ENCODE assay signal across 10 cellular contexts in the genomic region with DNA sequence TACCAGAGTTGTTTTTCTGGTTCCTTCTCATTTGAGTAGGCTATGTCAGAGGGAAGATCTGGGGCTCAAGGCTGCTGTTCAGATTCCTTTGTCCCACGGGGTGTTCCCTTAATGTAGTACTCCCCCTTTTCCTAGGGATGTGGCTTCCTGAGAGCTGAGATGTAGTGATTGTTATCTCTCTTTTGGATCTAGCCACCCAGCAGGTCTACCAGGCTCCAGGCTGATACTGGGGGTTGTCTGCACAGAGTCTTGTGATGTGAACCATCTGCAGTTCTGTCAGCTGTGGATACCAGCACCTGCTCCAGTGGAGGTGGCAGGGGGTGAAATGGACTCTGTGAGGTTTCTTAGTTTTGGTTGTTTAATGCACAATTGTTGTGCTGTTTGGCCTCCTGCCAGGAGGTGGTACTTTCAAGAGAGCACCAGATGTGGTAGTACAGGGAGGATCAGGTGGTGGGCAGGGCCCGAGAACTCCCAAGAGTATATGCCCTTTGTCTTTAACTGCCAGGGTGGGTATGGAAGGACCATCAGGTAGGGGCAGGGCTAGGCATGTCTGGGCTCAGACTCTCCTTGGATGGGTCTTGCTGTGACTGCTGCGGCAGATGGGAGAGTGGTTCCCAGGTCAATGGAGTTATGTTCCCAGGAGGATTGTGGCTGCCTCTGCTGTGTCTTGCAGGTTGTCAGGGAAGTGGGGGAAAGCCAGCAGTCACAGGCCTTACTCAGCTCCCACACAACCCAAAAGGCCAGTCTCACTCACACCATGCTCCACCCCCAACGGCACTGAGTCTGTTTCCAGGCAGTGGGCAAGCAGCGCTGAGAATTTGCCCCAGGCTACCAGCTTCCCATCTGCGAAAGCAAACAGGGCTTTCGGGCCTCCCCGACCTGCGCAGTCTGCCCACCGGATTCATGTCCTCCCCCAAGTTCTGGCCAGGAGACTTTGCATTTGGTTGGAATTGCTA.
DNase-seq lines count a peak whose midpoint lies in the region; ATAC-seq, FAIRE-seq and TF ChIP-seq lines count a peak whose summit lies in the region.
"Had no signal": no experiment of that assay in that cellular context is flagged by ENCODE, and none has a peak within 500 bp of the region (broad histone marks: within the 10 kb centered on the region; RNA-seq: fewer than 3 reads in every experiment).

No MANE protein-coding gene starts in this region.

- no peaks in the 10 kb centered on the region for H3K9me3 ChIP-seq in CD8-positive, alpha-beta memory T cell (ENCODE audit: low read length)
- H3K9me3 ChIP-seq in tibial artery, result no peaks in the 10 kb centered on the region
- H3K9me3 ChIP-seq: thoracic aorta had no signal

- no peak overlapping the region for H3K4me3 Mint-ChIP-seq in Calu3 (ENCODE audit: low read depth, unreplicated experiment)
- no peak overlapping the region for H3K4me3 Mint-ChIP-seq in CD8-positive, alpha-beta memory T cell
- H3K4me3 Mint-ChIP-seq in WTC11, result no peak overlapping the region

- H3K4me1 ChIP-seq in CD8-positive, alpha-beta memory T cell (ENCODE audit: insufficient read depth, low read length), result no peaks in the 10 kb centered on the region
- H3K4me1 ChIP-seq in tibial artery, result no peaks in the 10 kb centered on the region

- H3K4me1 Mint-ChIP-seq in Calu3 (ENCODE audit: low read depth, unreplicated experiment) (peaks cover 38% of the 10 kb centered on the region), WTC11 (peaks cover 14% of the 10 kb centered on the region)
- no peaks in the 10 kb centered on the region for H3K4me1 Mint-ChIP-seq in CD8-positive, alpha-beta memory T cell

- no peak overlapping the region for H3K4me3 ChIP-seq in bronchial epithelial cell (ENCODE audit: low read depth, low read length)
- H3K4me3 ChIP-seq in CD8-positive, alpha-beta memory T cell (ENCODE audit: low read length), result no peak overlapping the region
- H3K4me3 ChIP-seq in tibial artery, result no peak overlapping the region
- H3K4me3 ChIP-seq: thoracic aorta had no signal

- POLR2A ChIA-PET in CD8-positive, alpha-beta memory T cell (lab: Charles Lee), result no interaction called here
- POLR2A ChIA-PET in WTC11 (lab: Charles Lee), result no interaction called here

- H3K36me3 ChIP-seq in bronchial epithelial cell (ENCODE audit: control insufficient read depth, insufficient read depth, low read length), result no peaks in the 10 kb centered on the region
- H3K36me3 ChIP-seq in CD8-positive, alpha-beta memory T cell (ENCODE audit: insufficient read depth, low read length), result no peaks in the 10 kb centered on the region
- H3K36me3 ChIP-seq in tibial artery, result no peaks in the 10 kb centered on the region
- H3K36me3 ChIP-seq: thoracic aorta had no signal

- H3K27ac Mint-ChIP-seq in Calu3 (ENCODE audit: unreplicated experiment) (peak overlapping the region; percentile 26), WTC11 (no peak overlapping the region)
- no peak overlapping the region for H3K27ac Mint-ChIP-seq in CD8-positive, alpha-beta memory T cell

- ATAC-seq in GM19463 (IDR thresholded peaks at IDR 0.05; ENCODE audit: unreplicated experiment), result peak; percentile 84
- ATAC-seq in WTC11, result no peak; the same call in 1 of the 2 replicates

- DNase-seq in Calu3 (peak; percentile 16), NCI-H1105 treated with DMSO at 0.1 percent for 48 hours (lab: John Stamatoyannopoulos, UW) (peak; percentile 50), bronchial epithelial cell (ENCODE audit: low read depth) (peak; percentile 71), tibial artery (no peak), HCEC 1CT (no peak), WTC11 (ENCODE audit: low spot score) (no peak)
- DNase-seq in CD8-positive, alpha-beta memory T cell, result no peak
- DNase-seq: NCI-H1436 had no signal

- no TSS peak for BruUV-seq in Calu3 (replicated peaks; lab: Mats Ljungman, UMichigan)

- peaks cover 3% of the 10 kb centered on the region for H3K9me3 Mint-ChIP-seq in Calu3 (ENCODE audit: low read depth, unreplicated experiment)
- peaks cover 3 to 12% (median 6%) of the 10 kb centered on the region in 5 donors for H3K9me3 Mint-ChIP-seq in CD8-positive, alpha-beta memory T cell
- H3K9me3 Mint-ChIP-seq in WTC11, result peaks cover 38% of the 10 kb centered on the region

- H3K27me3 ChIP-seq in bronchial epithelial cell (ENCODE audit: control insufficient read depth, insufficient read depth, low read length), result no peaks in the 10 kb centered on the region
- H3K27me3 ChIP-seq in CD8-positive, alpha-beta memory T cell (ENCODE audit: insufficient read depth, low read length, poor library complexity, severe bottlenecking), result no peaks in the 10 kb centered on the region
- H3K27me3 ChIP-seq in tibial artery, result peaks cover 0 to 6% of the 10 kb centered on the region in 2 donors

- H3K27ac ChIP-seq in CD8-positive, alpha-beta memory T cell (ENCODE audit: low read depth, low read length), result no peak overlapping the region
- no peak overlapping the region for H3K27ac ChIP-seq in tibial artery
- H3K27ac ChIP-seq: thoracic aorta had no signal

- CTCF ChIA-PET in Calu3 (lab: Charles Lee) (interaction anchor here (0.7 kb wide), 1 partner anchor 21 kb away, joined by 4 read pairs; no protein-coding TSS in a partner anchor), WTC11 (lab: Charles Lee) (interaction anchor here (1.1 to 2.0 kb wide), 2 partner anchors 72 to 156 kb away, joined by 3 to 4 read pairs; no protein-coding TSS in a partner anchor)
- CTCF ChIA-PET in CD8-positive, alpha-beta memory T cell (lab: Charles Lee), result no interaction called here

- TF ChIP-seq CTCF in Calu3 (IDR thresholded peaks at IDR 0.05; ENCODE audit: unreplicated experiment) (no peak), bronchial epithelial cell (IDR thresholded peaks at IDR 0.05; ENCODE audit: insufficient read depth, low read length, severe bottlenecking) (no peak), tibial artery (IDR thresholded peaks at IDR 0.05) (no peak), WTC11 (IDR thresholded peaks at IDR 0.05) (no peak)

- H3K27me3 Mint-ChIP-seq in Calu3 (ENCODE audit: unreplicated experiment), result no peaks in the 10 kb centered on the region
- peaks cover 7 to 64% of the 10 kb centered on the region in 2 donors for H3K27me3 Mint-ChIP-seq in CD8-positive, alpha-beta memory T cell
- peaks cover 3% of the 10 kb centered on the region; the same call in 1 of the 2 replicates for H3K27me3 Mint-ChIP-seq in WTC11 (ENCODE audit: low read depth)

- intact Hi-C loops in Calu3 (cut with micrococcal nuclease; ENCODE audit: unreplicated experiment) (no loop called here), tibial artery (cut with DNase I; ENCODE audit: low total_unique reads) (no loop called here)

- no peaks in the 10 kb centered on the region for H3K36me3 Mint-ChIP-seq in Calu3 (ENCODE audit: insufficient read depth, unreplicated experiment)
- H3K36me3 Mint-ChIP-seq in CD8-positive, alpha-beta memory T cell, result peaks cover 0 to 9% (median 0%) of the 10 kb centered on the region in 3 donors
- peaks cover 25% of the 10 kb centered on the region for H3K36me3 Mint-ChIP-seq in WTC11

- peak; percentile 76 for FAIRE-seq in bronchial epithelial cell (lab: Jason Lieb, UNC)

TF ChIP-seq in WTC11, 78 proteins besides CTCF, POLR2A, EP300 and RAD21 (continues in another document):
- TF ChIP-seq CREB1 (CRISPR knock-in tag; IDR thresholded peaks at IDR 0.05) (no peak), SOX15 (CRISPR knock-in tag; IDR thresholded peaks at IDR 0.05) (no peak), NFATC4 (CRISPR knock-in tag; IDR thresholded peaks at IDR 0.05) (no peak), OVOL2 (CRISPR knock-in tag; IDR thresholded peaks at IDR 0.05; ENCODE audit: borderline replicate concordance) (no peak), ETV6 (CRISPR knock-in tag; IDR thresholded peaks at IDR 0.05) (no peak), CBFB (CRISPR knock-in tag; IDR thresholded peaks at IDR 0.05; ENCODE audit: low read depth) (no peak)
- TF ChIP-seq, protein P1, sequence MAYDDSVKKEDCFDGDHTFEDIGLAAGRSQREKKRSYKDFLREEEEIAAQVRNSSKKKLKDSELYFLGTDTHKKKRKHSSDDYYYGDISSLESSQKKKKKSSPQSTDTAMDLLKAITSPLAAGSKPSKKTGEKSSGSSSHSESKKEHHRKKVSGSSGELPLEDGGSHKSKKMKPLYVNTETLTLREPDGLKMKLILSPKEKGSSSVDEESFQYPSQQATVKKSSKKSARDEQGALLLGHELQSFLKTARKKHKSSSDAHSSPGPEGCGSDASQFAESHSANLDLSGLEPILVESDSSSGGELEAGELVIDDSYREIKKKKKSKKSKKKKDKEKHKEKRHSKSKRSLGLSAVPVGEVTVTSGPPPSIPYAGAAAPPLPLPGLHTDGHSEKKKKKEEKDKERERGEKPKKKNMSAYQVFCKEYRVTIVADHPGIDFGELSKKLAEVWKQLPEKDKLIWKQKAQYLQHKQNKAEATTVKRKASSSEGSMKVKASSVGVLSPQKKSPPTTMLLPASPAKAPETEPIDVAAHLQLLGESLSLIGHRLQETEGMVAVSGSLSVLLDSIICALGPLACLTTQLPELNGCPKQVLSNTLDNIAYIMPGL (CRISPR knock-in tag; IDR thresholded peaks at IDR 0.05), result no peak
- TF ChIP-seq, protein P2, sequence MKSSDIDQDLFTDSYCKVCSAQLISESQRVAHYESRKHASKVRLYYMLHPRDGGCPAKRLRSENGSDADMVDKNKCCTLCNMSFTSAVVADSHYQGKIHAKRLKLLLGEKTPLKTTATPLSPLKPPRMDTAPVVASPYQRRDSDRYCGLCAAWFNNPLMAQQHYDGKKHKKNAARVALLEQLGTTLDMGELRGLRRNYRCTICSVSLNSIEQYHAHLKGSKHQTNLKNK (CRISPR knock-in tag; IDR thresholded peaks at IDR 0.05), result no peak
- TF ChIP-seq, protein P3, sequence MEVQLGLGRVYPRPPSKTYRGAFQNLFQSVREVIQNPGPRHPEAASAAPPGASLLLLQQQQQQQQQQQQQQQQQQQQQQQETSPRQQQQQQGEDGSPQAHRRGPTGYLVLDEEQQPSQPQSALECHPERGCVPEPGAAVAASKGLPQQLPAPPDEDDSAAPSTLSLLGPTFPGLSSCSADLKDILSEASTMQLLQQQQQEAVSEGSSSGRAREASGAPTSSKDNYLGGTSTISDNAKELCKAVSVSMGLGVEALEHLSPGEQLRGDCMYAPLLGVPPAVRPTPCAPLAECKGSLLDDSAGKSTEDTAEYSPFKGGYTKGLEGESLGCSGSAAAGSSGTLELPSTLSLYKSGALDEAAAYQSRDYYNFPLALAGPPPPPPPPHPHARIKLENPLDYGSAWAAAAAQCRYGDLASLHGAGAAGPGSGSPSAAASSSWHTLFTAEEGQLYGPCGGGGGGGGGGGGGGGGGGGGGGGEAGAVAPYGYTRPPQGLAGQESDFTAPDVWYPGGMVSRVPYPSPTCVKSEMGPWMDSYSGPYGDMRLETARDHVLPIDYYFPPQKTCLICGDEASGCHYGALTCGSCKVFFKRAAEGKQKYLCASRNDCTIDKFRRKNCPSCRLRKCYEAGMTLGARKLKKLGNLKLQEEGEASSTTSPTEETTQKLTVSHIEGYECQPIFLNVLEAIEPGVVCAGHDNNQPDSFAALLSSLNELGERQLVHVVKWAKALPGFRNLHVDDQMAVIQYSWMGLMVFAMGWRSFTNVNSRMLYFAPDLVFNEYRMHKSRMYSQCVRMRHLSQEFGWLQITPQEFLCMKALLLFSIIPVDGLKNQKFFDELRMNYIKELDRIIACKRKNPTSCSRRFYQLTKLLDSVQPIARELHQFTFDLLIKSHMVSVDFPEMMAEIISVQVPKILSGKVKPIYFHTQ (CRISPR knock-in tag; IDR thresholded peaks at IDR 0.05), result no peak

Comparison
In these comparisons a context has a peak if more than half of its experiments do, and no peak if none do; other contexts are left out.
1. DNase-seq: peak in Calu3 (single experiment), NCI-H1105 treated with DMSO at 0.1 percent for 48 hours (single experiment) and bronchial epithelial cell (single experiment); none in CD8-positive, alpha-beta memory T cell (0 of 5), tibial artery (0 of 2), HCEC 1CT (single experiment) and WTC11 (single experiment).